ENCODE assay signal across 17 cellular contexts in genomic region chr7:44791278-44792219, GRCh38. TPM values are rescaled to one million over a fixed set of nuclear protein-coding genes. Genes with fewer than 3 reads are reported as not detected.
DNase-seq lines count a peak whose midpoint lies in the region; ATAC-seq, FAIRE-seq and TF ChIP-seq lines count a peak whose summit lies in the region.
"Had no signal": no experiment of that assay in that cellular context is flagged by ENCODE, and none has a peak within 500 bp of the region (broad histone marks: within the 10 kb centered on the region; RNA-seq: fewer than 3 reads in every experiment).

No MANE protein-coding gene starts in this region.

- in situ Hi-C loops in HepG2 (cut with HindIII; ENCODE audit: extremely low pct_ligation_motif_present, low pct_unique_long_range_greater_than_20kb), result no loop called here

- H3K36me3 ChIP-seq in HepG2 (replicated peaks in 1 of 2; ENCODE audit: control insufficient read depth in 1 of 2, insufficient read depth in 2 of 2, low read length in 2 of 2) (no peaks in the 10 kb centered on the region), right lobe of liver (no peaks in the 10 kb centered on the region)

- no peak; the same call in 1 of the 2 replicates for TF ChIP-seq RAD21 in HepG2 (CRISPR knock-in tag; IDR thresholded peaks at IDR 0.05)

- CTCF ChIA-PET in HepG2 (lab: Yijun Ruan, JAX; ENCODE audit: low intra/inter-chr PET ratio, low total read pairs), result interaction anchor here (0.9 kb wide), 1 partner anchor 56 kb away, joined by 3 read pairs; the partner anchor contains the start of gene H2AZ2

- POLR2A ChIA-PET in HepG2 (lab: Yijun Ruan, JAX), result interaction anchor here (1.0 to 1.4 kb wide), 4 partner anchors 14 to 218 kb away, joined by 4 to 8 read pairs (median 6); partner anchors contain the start of genes DDX56 and H2AZ2

- TF ChIP-seq POLR2A in HepG2 (IDR thresholded peaks at IDR 0.05; ENCODE audit: insufficient read depth in 1 of 2, low read depth in 2 of 2, low read length in 2 of 2) (no peak), right lobe of liver (IDR thresholded peaks at IDR 0.05) (no peak)

- no peaks in the 10 kb centered on the region for H4K20me1 ChIP-seq in HepG2 (ENCODE audit: insufficient read depth, low read length)

- no peak for TF ChIP-seq EP300 in HepG2 (IDR thresholded peaks at IDR 0.05; ENCODE audit: low read depth in 2 of 2, low read length in 2 of 2)
- TF ChIP-seq EP300 in HepG2 (CRISPR knock-in tag; IDR thresholded peaks at IDR 0.05; ENCODE audit: borderline replicate concordance), result no peak

- H3K9me3 ChIP-seq in HepG2 (ENCODE audit: low read length), result no peaks in the 10 kb centered on the region
- H3K9me3 ChIP-seq in right lobe of liver, result no peaks in the 10 kb centered on the region
- H3K9me3 ChIP-seq: A549, body of pancreas had no signal

- peaks cover 33% of the 10 kb centered on the region for H3K4me1 ChIP-seq in HepG2 (ENCODE audit: insufficient read depth, low read length)
- no peaks in the 10 kb centered on the region for H3K4me1 ChIP-seq in right lobe of liver

- no TSS peak for BruUV-seq in HepG2 (replicated peaks; lab: Mats Ljungman, UMichigan)

- peak; percentile 57 for DNase-seq in HepG2 (ENCODE audit: low spot score)
- DNase-seq in right lobe of liver, result no peak
- DNase-seq in amniotic epithelial cell (ENCODE audit: low read depth), result peak; percentile 77
- peak; percentile 87 for DNase-seq in hepatic stellate cell (ENCODE audit: low spot score)
- DNase-seq in NCI-H748 treated with DMSO at 0.1 percent for 48 hours (lab: John Stamatoyannopoulos, UW), result no peak
- DNase-seq in cerebellum (ENCODE audit: low spot score), result no peak
- DNase-seq in activated CD4-positive, alpha-beta T cell treated with anti-CD3 and anti-CD28 coated beads for 1 hour, result no peak
- no peak for DNase-seq in OCI-M1 (lab: John Stamatoyannopoulos, UW)
- DNase-seq: activated T-cell treated with anti-CD3 and anti-CD28 coated beads, Interleukin-2, amount 50 U/mL, for 4 hours; body of pancreas; DND-41; immature natural killer cell; MV-4-11; trophoblast cell had no signal

- no peak overlapping the region for H2AFZ ChIP-seq in HepG2 (ENCODE audit: low read length)

- H3K4me3 ChIP-seq in HepG2 (replicated peaks in 1 of 3; ENCODE audit: insufficient read depth in 1 of 3, low read depth in 2 of 3, low read length in 3 of 3), result peak overlapping the region in 1 of 3 experiments; percentile 12; a peak in 1 of 6 replicates
- no peak overlapping the region for H3K4me3 ChIP-seq in right lobe of liver
- H3K4me3 ChIP-seq: A549, body of pancreas had no signal

- no peak overlapping the region for H3K27ac ChIP-seq in HepG2 (ENCODE audit: extremely low read length, insufficient read depth, low read length)
- no peak overlapping the region for H3K27ac ChIP-seq in right lobe of liver
- H3K27ac ChIP-seq: A549, body of pancreas, RWPE1 had no signal

- FAIRE-seq in HepG2 (lab: Jason Lieb, UNC), result peak; percentile 37
- FAIRE-seq: A549, endothelial cell of umbilical vein had no signal

- peak; percentile 54 for ATAC-seq in HepG2
- ATAC-seq in right lobe of liver, result no peak
- ATAC-seq: A549; activated T-cell treated with anti-CD3 and anti-CD28 coated beads, Interleukin-2, amount 50 U/mL, for 4 hours; body of pancreas had no signal

- WGBS in HepG2 (ENCODE audit: low lambda C conversion rate), result 4% methylated on average over 7 of the region's 8 CpGs
- 96% methylated on average over 3 of the region's 8 CpGs for WGBS in right lobe of liver (ENCODE audit: insufficient coverage, low coverage, low lambda C conversion rate, missing lambda C conversion rate)

- intact Hi-C loops in HepG2 (cut with micrococcal nuclease; ENCODE audit: unreplicated experiment) (loop anchor here (10.0 kb wide), 1 partner anchor 1773 kb away; no protein-coding TSS in a partner anchor), right lobe of liver (cut with DNase I) (no loop called here)

- H3K27me3 ChIP-seq in HepG2 (ENCODE audit: control insufficient read depth in 1 of 2, insufficient read depth in 2 of 2, low read length in 2 of 2) (no peaks in the 10 kb centered on the region), right lobe of liver (no peaks in the 10 kb centered on the region)
- H3K27me3 ChIP-seq: body of pancreas had no signal

- H3K79me2 ChIP-seq in HepG2 (ENCODE audit: insufficient read depth, low read length), result peaks cover 3% of the 10 kb centered on the region

- peak overlapping the region; percentile 63 for H3K4me2 ChIP-seq in HepG2 (ENCODE audit: low read depth, low read length)
- H3K4me2 ChIP-seq: A549 had no signal

- no peak overlapping the region for H3K9ac ChIP-seq in HepG2 (ENCODE audit: insufficient read depth, low read depth, low read length)

- 0 out of 2 replicates have a peak, but pooled peaks have one; percentile 28 for TF ChIP-seq CTCF in HepG2 (CRISPR knock-in tag; IDR thresholded peaks at IDR 0.05)
- no peak for TF ChIP-seq CTCF in right lobe of liver (IDR thresholded peaks at IDR 0.05)

RNA-seq across cellular contexts. Expression of gene PPIA, which starts 4.9 kb away (rescaled TPM):
- 2,268 and 3,314 TPM in 2 replicates for total RNA-seq in HepG2 (2016; rRNA removed; fragmentation: Illumina TruSeq; extraction: Trizol)
- 754 and 802 TPM in 2 replicates for total RNA-seq in HepG2 (2016; cell fraction: cytosol; rRNA removed; fragmentation: Illumina TruSeq; extraction: Trizol; ENCODE audit: low read depth)
- 2,242 and 3,472 TPM in 2 replicates for total RNA-seq in HepG2 (2016; cell fraction: insoluble cytoplasmic fraction; rRNA removed; fragmentation: Illumina TruSeq; extraction: Trizol)
- 997 and 1,006 TPM in 2 replicates for total RNA-seq in HepG2 (2016; cell fraction: membrane; rRNA removed; fragmentation: Illumina TruSeq; extraction: Trizol)
- 760 and 791 TPM in 2 replicates for total RNA-seq in HepG2 (2016; cell fraction: nucleus; rRNA removed; fragmentation: Illumina TruSeq; extraction: Trizol)
- polyA plus RNA-seq in HepG2 (2011; rRNA removed), result 2,460 and 3,010 TPM in 2 replicates
- polyA plus RNA-seq in HepG2 (2011; cell fraction: cytosol; rRNA removed), result 2,797 and 3,003 TPM in 2 replicates
- 624 and 737 TPM in 2 replicates for polyA plus RNA-seq in HepG2 (2011; cell fraction: nucleus; rRNA removed)
- polyA plus RNA-seq in HepG2 (2012), result 1,687 and 1,874 TPM in 2 replicates
- 1,121 and 1,153 TPM in 2 replicates for polyA plus RNA-seq in HepG2 (2016; cell fraction: cytosol; fragmentation: Illumina TruSeq; extraction: Trizol; ENCODE audit: low read depth)
- 3,894 and 4,262 TPM in 2 replicates for polyA plus RNA-seq in HepG2 (2016; cell fraction: insoluble cytoplasmic fraction; fragmentation: Illumina TruSeq; extraction: Trizol; ENCODE audit: low read depth)
- polyA plus RNA-seq in HepG2 (2016; cell fraction: membrane; fragmentation: Illumina TruSeq; extraction: Trizol; ENCODE audit: low read depth), result 1,143 and 1,145 TPM in 2 replicates
- polyA plus RNA-seq in HepG2 (2016; cell fraction: nucleus; fragmentation: Illumina TruSeq; extraction: Trizol; ENCODE audit: insufficient read depth, low read depth), result 1,363 and 1,473 TPM in 2 replicates
- 700 and 1,641 TPM in 2 replicates for polyA minus RNA-seq in HepG2 (2011; rRNA and poly(A)+ RNA removed; ENCODE audit: low replicate concordance)
- polyA minus RNA-seq in HepG2 (2011; cell fraction: cytosol; rRNA and poly(A)+ RNA removed), result 495 and 562 TPM in 2 replicates
- 234 and 280 TPM in 2 replicates for polyA minus RNA-seq in HepG2 (2011; cell fraction: nucleus; rRNA and poly(A)+ RNA removed)
- 1,000 to 10,000 TPM in 2 of 6 experiments, 100 to 1,000 TPM in 4; 530 to 1,528 (median 637) TPM for total RNA-seq in right lobe of liver
- total RNA-seq in cerebellum, result 764 TPM

RNA-seq across cellular contexts. Expression of gene ZMIZ2, which starts 42.9 kb away (rescaled TPM):
- total RNA-seq in HepG2 (2016; rRNA removed; fragmentation: Illumina TruSeq; extraction: Trizol) (4.1 and 4.9 TPM in 2 replicates), right lobe of liver (10 to 100 TPM in 4 of 6 experiments, 1 to 10 TPM in 2; 8.6 to 36.3 (median 28.6) TPM), cerebellum (24.6 TPM)
- 5.1 and 5.7 TPM in 2 replicates for total RNA-seq in HepG2 (2016; cell fraction: cytosol; rRNA removed; fragmentation: Illumina TruSeq; extraction: Trizol; ENCODE audit: low read depth)
- 3.1 and 6.7 TPM in 2 replicates for total RNA-seq in HepG2 (2016; cell fraction: insoluble cytoplasmic fraction; rRNA removed; fragmentation: Illumina TruSeq; extraction: Trizol)
- 5.7 and 7.3 TPM in 2 replicates for total RNA-seq in HepG2 (2016; cell fraction: membrane; rRNA removed; fragmentation: Illumina TruSeq; extraction: Trizol)
- total RNA-seq in HepG2 (2016; cell fraction: nucleus; rRNA removed; fragmentation: Illumina TruSeq; extraction: Trizol), result 10.0 and 10.4 TPM in 2 replicates
- polyA plus RNA-seq in HepG2 (2011; rRNA removed), result 7.9 and 9.7 TPM in 2 replicates
- 1.1 and 1.8 TPM in 2 replicates for polyA plus RNA-seq in HepG2 (2011; cell fraction: cytosol; rRNA removed)
- 68.3 and 74.7 TPM in 2 replicates for polyA plus RNA-seq in HepG2 (2011; cell fraction: nucleus; rRNA removed)
- 12.0 and 15.7 TPM in 2 replicates for polyA plus RNA-seq in HepG2 (2012)
- 2.6 and 3.0 TPM in 2 replicates for polyA plus RNA-seq in HepG2 (2016; cell fraction: cytosol; fragmentation: Illumina TruSeq; extraction: Trizol; ENCODE audit: low read depth)
- 6.4 and 10.1 TPM in 2 replicates for polyA plus RNA-seq in HepG2 (2016; cell fraction: insoluble cytoplasmic fraction; fragmentation: Illumina TruSeq; extraction: Trizol; ENCODE audit: low read depth)
- 8.9 and 10.4 TPM in 2 replicates for polyA plus RNA-seq in HepG2 (2016; cell fraction: membrane; fragmentation: Illumina TruSeq; extraction: Trizol; ENCODE audit: low read depth)
- 47.2 and 57.0 TPM in 2 replicates for polyA plus RNA-seq in HepG2 (2016; cell fraction: nucleus; fragmentation: Illumina TruSeq; extraction: Trizol; ENCODE audit: insufficient read depth, low read depth)
- polyA minus RNA-seq in HepG2 (2011; rRNA and poly(A)+ RNA removed; ENCODE audit: low replicate concordance), result 17.5 and 23.0 TPM in 2 replicates
- polyA minus RNA-seq in HepG2 (2011; cell fraction: cytosol; rRNA and poly(A)+ RNA removed), result 2.9 and 4.7 TPM in 2 replicates
- 34.2 and 43.8 TPM in 2 replicates for polyA minus RNA-seq in HepG2 (2011; cell fraction: nucleus; rRNA and poly(A)+ RNA removed)

RNA-seq across cellular contexts. Expression of gene H2AZ2, which starts 56.3 kb away (rescaled TPM):
- total RNA-seq in HepG2 (2016; rRNA removed; fragmentation: Illumina TruSeq; extraction: Trizol), result 223 and 272 TPM in 2 replicates
- total RNA-seq in HepG2 (2016; cell fraction: cytosol; rRNA removed; fragmentation: Illumina TruSeq; extraction: Trizol; ENCODE audit: low read depth), result 109 and 136 TPM in 2 replicates
- total RNA-seq in HepG2 (2016; cell fraction: insoluble cytoplasmic fraction; rRNA removed; fragmentation: Illumina TruSeq; extraction: Trizol), result 225 and 261 TPM in 2 replicates
- 214 and 217 TPM in 2 replicates for total RNA-seq in HepG2 (2016; cell fraction: membrane; rRNA removed; fragmentation: Illumina TruSeq; extraction: Trizol)
- 118 and 122 TPM in 2 replicates for total RNA-seq in HepG2 (2016; cell fraction: nucleus; rRNA removed; fragmentation: Illumina TruSeq; extraction: Trizol)
- polyA plus RNA-seq in HepG2 (2011; rRNA removed), result 93.2 and 121 TPM in 2 replicates
- 110 and 123 TPM in 2 replicates for polyA plus RNA-seq in HepG2 (2011; cell fraction: cytosol; rRNA removed)
- polyA plus RNA-seq in HepG2 (2011; cell fraction: nucleus; rRNA removed), result 34.1 and 41.1 TPM in 2 replicates
- 101 and 124 TPM in 2 replicates for polyA plus RNA-seq in HepG2 (2012)
- polyA plus RNA-seq in HepG2 (2016; cell fraction: cytosol; fragmentation: Illumina TruSeq; extraction: Trizol; ENCODE audit: low read depth), result 169 and 220 TPM in 2 replicates
- polyA plus RNA-seq in HepG2 (2016; cell fraction: insoluble cytoplasmic fraction; fragmentation: Illumina TruSeq; extraction: Trizol; ENCODE audit: low read depth), result 277 and 298 TPM in 2 replicates
- 226 and 259 TPM in 2 replicates for polyA plus RNA-seq in HepG2 (2016; cell fraction: membrane; fragmentation: Illumina TruSeq; extraction: Trizol; ENCODE audit: low read depth)
- 188 and 191 TPM in 2 replicates for polyA plus RNA-seq in HepG2 (2016; cell fraction: nucleus; fragmentation: Illumina TruSeq; extraction: Trizol; ENCODE audit: insufficient read depth, low read depth)
- polyA minus RNA-seq in HepG2 (2011; rRNA and poly(A)+ RNA removed; ENCODE audit: low replicate concordance), result 67.1 and 192 TPM in 2 replicates
- 42.5 and 43.2 TPM in 2 replicates for polyA minus RNA-seq in HepG2 (2011; cell fraction: cytosol; rRNA and poly(A)+ RNA removed)
- 36.7 and 41.4 TPM in 2 replicates for polyA minus RNA-seq in HepG2 (2011; cell fraction: nucleus; rRNA and poly(A)+ RNA removed)
- 10 to 100 TPM; 49.3 to 69.1 (median 60.9) TPM for total RNA-seq in right lobe of liver
- 190 TPM for total RNA-seq in cerebellum

Comparison
In these comparisons a context has a peak if more than half of its experiments do, and no peak if none do; other contexts are left out.
1. DNase-seq: peak in HepG2 (single experiment), amniotic epithelial cell (single experiment) and hepatic stellate cell (single experiment); none in right lobe of liver (0 of 3), NCI-H748 treated with DMSO at 0.1 percent for 48 hours (single experiment), cerebellum (single experiment), activated CD4-positive, alpha-beta T cell treated with anti-CD3 and anti-CD28 coated beads for 1 hour (single experiment) and OCI-M1 (single experiment).